12 cellular contexts compared by ENCODE assay signal in genomic region chr1:154218545-154218944, GRCh38. TPM values are rescaled to one million over a fixed set of nuclear protein-coding genes. Genes with fewer than 3 reads are reported as not detected.
DNase-seq lines count a peak whose midpoint lies in the region; ATAC-seq, FAIRE-seq and TF ChIP-seq lines count a peak whose summit lies in the region.
"Had no signal": no experiment of that assay in that cellular context is flagged by ENCODE, and none has a peak within 500 bp of the region (broad histone marks: within the 10 kb centered on the region; RNA-seq: fewer than 3 reads in every experiment).

No MANE protein-coding gene starts in this region.

- DNase-seq in A673 (ENCODE audit: low spot score) (no peak), HCT116 (ENCODE audit: low read depth, low spot score) (no peak), astrocyte (ENCODE audit: low read depth) (no peak), memory B cell (ENCODE audit: low spot score in 2 of 2) (no peak), activated gamma-delta T cell (lab: John Stamatoyannopoulos, UW) (no peak)
- DNase-seq in stimulated activated CD4-positive, alpha-beta T cell treated with anti-CD3 and anti-CD28 coated beads, Interleukin-4, amount 100 ng/mL, for 1 hour = no peak
- DNase-seq: amygdala, DMS53 had no signal

- H3K27me3 Mint-ChIP-seq in astrocyte (ENCODE audit: low read depth, unreplicated experiment) (no peaks in the 10 kb centered on the region), memory B cell (no peaks in the 10 kb centered on the region)

- H3K4me3 ChIP-seq in A673 (ENCODE audit: low read depth, low read length, poor library complexity, severe bottlenecking) (peak overlapping the region; percentile 71), HCT116 (replicated peaks in 1 of 2; ENCODE audit: low read depth in 1 of 2, low read length in 2 of 2) (peak overlapping the region in 1 of 2 experiments; percentile 81; a peak in 2 of 4 replicates), astrocyte (ENCODE audit: insufficient read depth, low read depth, low read length) (peak overlapping the region; percentile 98)

- H3K9me2 ChIP-seq in HCT116 (ENCODE audit: insufficient read depth) = no peaks in the 10 kb centered on the region

- BruUV-seq in A673 (replicated peaks; lab: Mats Ljungman, UMichigan) (no TSS peak), HCT116 (replicated peaks; lab: Mats Ljungman, UMichigan) (no TSS peak)

- no peak for TF ChIP-seq POLR2A in HCT116 (IDR thresholded peaks at IDR 0.05; ENCODE audit: borderline replicate concordance, extremely low read depth, insufficient read depth, insufficient read length)

- H3K36me3 Mint-ChIP-seq in astrocyte (ENCODE audit: low read depth, unreplicated experiment) (peaks cover 17% of the 10 kb centered on the region), memory B cell (peaks cover 15% of the 10 kb centered on the region)

- TF ChIP-seq RAD21 in HCT116 (IDR thresholded peaks at IDR 0.05; ENCODE audit: low read depth) = no peak

- H3K27me3 ChIP-seq in A673 (replicated peaks; ENCODE audit: insufficient read depth, low read depth, low read length, poor library complexity) = no peaks in the 10 kb centered on the region
- H3K27me3 ChIP-seq in HCT116 (ENCODE audit: insufficient read depth, low read length) = no peaks in the 10 kb centered on the region
- H3K27me3 ChIP-seq in astrocyte (ENCODE audit: insufficient read depth, low read length) = no peaks in the 10 kb centered on the region

- H3K9ac ChIP-seq in HCT116 (ENCODE audit: low read length) = peak overlapping the region; percentile 95
- peak overlapping the region; percentile 100 for H3K9ac ChIP-seq in astrocyte (ENCODE audit: low read length)

- TF ChIP-seq CTCF in A673 (conservative IDR thresholded peaks at IDR 0.05; ENCODE audit: low read depth, low read length) (no peak), HCT116 (IDR thresholded peaks at IDR 0.05 in 2 of 3, conservative IDR thresholded peaks at IDR 0.05 in 1 of 3; ENCODE audit: borderline replicate concordance in 1 of 3, insufficient read depth in 1 of 3, low read depth in 2 of 3, low read length in 2 of 3) (no peak), astrocyte (IDR thresholded peaks at IDR 0.05; ENCODE audit: insufficient read depth, low read depth, low read length) (no peak)

- H3K4me2 ChIP-seq in HCT116 (ENCODE audit: low read length) (peak overlapping the region; percentile 85), astrocyte (ENCODE audit: low read length) (peak overlapping the region; percentile 95)

- peaks cover 22% of the 10 kb centered on the region for H3K4me1 Mint-ChIP-seq in astrocyte (ENCODE audit: low read depth, unreplicated experiment)
- peaks cover 34% of the 10 kb centered on the region for H3K4me1 Mint-ChIP-seq in memory B cell

- RAD21 ChIA-PET in HCT116 (lab: Charles Lee; ENCODE audit: low non-redundant PET in 1 of 2, low total read pairs in 2 of 2, uncharacterized antibody in 2 of 2, unreplicated experiment in 2 of 2) = no interaction called here

- FAIRE-seq in astrocyte (lab: Jason Lieb, UNC) = no peak

- H3K36me3 ChIP-seq in A673 (ENCODE audit: insufficient read depth, low read length, poor library complexity, severe bottlenecking) (peaks cover 33% of the 10 kb centered on the region), HCT116 (ENCODE audit: control insufficient read depth in 1 of 2, insufficient read depth in 2 of 2, low read length in 2 of 2) (peaks cover 17 to 36% of the 10 kb centered on the region in 2 experiments; a peak in 2 of 4 replicates), astrocyte (ENCODE audit: insufficient read depth, low read length) (peaks cover 17% of the 10 kb centered on the region)

- H3K27ac ChIP-seq in A673 (ENCODE audit: low read depth, low read length, poor library complexity, severe bottlenecking) (peak overlapping the region; percentile 96), HCT116 (ENCODE audit: low read depth, low read length) (no peak overlapping the region), astrocyte (ENCODE audit: low read depth, low read length) (no peak overlapping the region)

- no peaks in the 10 kb centered on the region for H3K9me3 Mint-ChIP-seq in astrocyte (ENCODE audit: unreplicated experiment)
- no peaks in the 10 kb centered on the region for H3K9me3 Mint-ChIP-seq in memory B cell

- H3K4me3 Mint-ChIP-seq in astrocyte (ENCODE audit: unreplicated experiment) (peak overlapping the region; percentile 95), memory B cell (peak overlapping the region; percentile 88)

- CTCF ChIA-PET in A673 (lab: Charles Lee) (interaction anchor here (0.6 kb wide), 1 partner anchor 866 kb away, joined by 3 read pairs; no protein-coding TSS in a partner anchor), HCT116 (lab: Charles Lee) (no interaction called here)

- H3K4me1 ChIP-seq in A673 (ENCODE audit: insufficient read depth, low read length, poor library complexity, severe bottlenecking) (peaks cover 20% of the 10 kb centered on the region), HCT116 (ENCODE audit: control insufficient read depth in 1 of 2, insufficient read depth in 2 of 2, low read length in 2 of 2) (peaks cover 8 to 29% of the 10 kb centered on the region in 2 experiments; a peak in 3 of 4 replicates), astrocyte (ENCODE audit: insufficient read depth, low read length) (peaks cover 28% of the 10 kb centered on the region)

- intact Hi-C loops in A673 (cut with micrococcal nuclease; ENCODE audit: unreplicated experiment) = no loop called here
- intact Hi-C loops in HCT116 (cut with micrococcal nuclease) = no loop called here

- no peak for ATAC-seq in HCT116
- no peak for ATAC-seq in memory B cell (ENCODE audit: low read depth)
- no peak for ATAC-seq in HG02840 (IDR thresholded peaks at IDR 0.05; ENCODE audit: low FRiP score, unreplicated experiment)
- ATAC-seq in HG02678 (IDR thresholded peaks at IDR 0.05; ENCODE audit: unreplicated experiment) = no peak

- H3K9me3 ChIP-seq in A673 (ENCODE audit: low read depth, low read length, poor library complexity, severe bottlenecking) = no peaks in the 10 kb centered on the region
- no peaks in the 10 kb centered on the region for H3K9me3 ChIP-seq in HCT116 (ENCODE audit: control insufficient read depth in 1 of 2, insufficient read depth in 1 of 2, low read depth in 1 of 2, low read length in 2 of 2)
- no peaks in the 10 kb centered on the region for H3K9me3 ChIP-seq in astrocyte (ENCODE audit: insufficient read depth, low read depth, low read length)

- peaks cover 91% of the 10 kb centered on the region for H3K79me2 ChIP-seq in HCT116 (ENCODE audit: insufficient read depth, low read length)
- peaks cover 78% of the 10 kb centered on the region for H3K79me2 ChIP-seq in astrocyte (ENCODE audit: insufficient read depth, low read length)

- H3K27ac Mint-ChIP-seq in astrocyte (ENCODE audit: unreplicated experiment) (peak overlapping the region; percentile 63), memory B cell (peak overlapping the region; percentile 95)

- no peak overlapping the region for H2AFZ ChIP-seq in HCT116 (ENCODE audit: low read depth, low read length, poor library complexity, severe bottlenecking)
- no peak overlapping the region for H2AFZ ChIP-seq in astrocyte (ENCODE audit: low read depth, low read length)

- POLR2A ChIA-PET in A673 (lab: Charles Lee; ENCODE audit: low non-redundant PET) = interaction anchor here (0.6 kb wide), 2 partner anchors 36 to 405 kb away, joined by 3 to 4 read pairs; no protein-coding TSS in a partner anchor
- POLR2A ChIA-PET in HCT116 (lab: Charles Lee) = interaction anchor here (1.2 to 1.5 kb wide), 2 partner anchors 14 to 19 kb away, joined by 3 to 4 read pairs; no protein-coding TSS in a partner anchor

- H4K20me1 ChIP-seq in HCT116 (ENCODE audit: insufficient read depth) = no peaks in the 10 kb centered on the region
- peaks cover 55% of the 10 kb centered on the region for H4K20me1 ChIP-seq in astrocyte (ENCODE audit: insufficient read depth, low read length)

TF ChIP-seq in HCT116, 20 proteins besides CTCF, POLR2A, EP300 and RAD21:
- TF ChIP-seq SP1 (IDR thresholded peaks at IDR 0.05; ENCODE audit: low read depth) (no peak), POLR2AphosphoS5 (IDR thresholded peaks at IDR 0.05; ENCODE audit: low read depth, low read length) (no peak), CEBPB (IDR thresholded peaks at IDR 0.05; ENCODE audit: low read depth) (no peak)
TF ChIP-seq in HCT116: peak in this region for 0.

RNA-seq across cellular contexts. Expression of gene UBAP2L, which starts 2.2 kb away (rescaled TPM):
- total RNA-seq in A673 (2021) (249 and 269 TPM in 2 replicates), HCT116 (2021; ENCODE audit: unreplicated experiment) (189 TPM), astrocyte (203 and 218 TPM in 2 replicates)
- polyA plus RNA-seq in HCT116 (2012) = 105 and 106 TPM in 2 replicates

RNA-seq across cellular contexts. Expression of gene CFAP141, which starts 12.4 kb away (rescaled TPM):
- not detected in 2 replicates for total RNA-seq in A673 (2021)
- not detected for total RNA-seq in HCT116 (2021; ENCODE audit: unreplicated experiment)
- not detected in 2 replicates for polyA plus RNA-seq in HCT116 (2012)
- not detected in 2 replicates for total RNA-seq in astrocyte
- total RNA-seq: kidney epithelial cell, SK-MEL-5 had no signal

RNA-seq across cellular contexts. Expression of gene TPM3, which starts 26.6 kb away (rescaled TPM):
- total RNA-seq in A673 (2021) (661 and 746 TPM in 2 replicates), HCT116 (2021; ENCODE audit: unreplicated experiment) (457 TPM), astrocyte (600 and 687 TPM in 2 replicates)
- 283 and 300 TPM in 2 replicates for polyA plus RNA-seq in HCT116 (2012)

RNA-seq across cellular contexts. Expression of gene HAX1, which starts 53.9 kb away (rescaled TPM):
- total RNA-seq in A673 (2021) = 129 and 134 TPM in 2 replicates
- 93.6 TPM for total RNA-seq in HCT116 (2021; ENCODE audit: unreplicated experiment)
- polyA plus RNA-seq in HCT116 (2012) = 109 and 165 TPM in 2 replicates
- 82.2 and 89.9 TPM in 2 replicates for total RNA-seq in astrocyte
